ENCODE assay signal across 8 cellular contexts in the genomic region with DNA sequence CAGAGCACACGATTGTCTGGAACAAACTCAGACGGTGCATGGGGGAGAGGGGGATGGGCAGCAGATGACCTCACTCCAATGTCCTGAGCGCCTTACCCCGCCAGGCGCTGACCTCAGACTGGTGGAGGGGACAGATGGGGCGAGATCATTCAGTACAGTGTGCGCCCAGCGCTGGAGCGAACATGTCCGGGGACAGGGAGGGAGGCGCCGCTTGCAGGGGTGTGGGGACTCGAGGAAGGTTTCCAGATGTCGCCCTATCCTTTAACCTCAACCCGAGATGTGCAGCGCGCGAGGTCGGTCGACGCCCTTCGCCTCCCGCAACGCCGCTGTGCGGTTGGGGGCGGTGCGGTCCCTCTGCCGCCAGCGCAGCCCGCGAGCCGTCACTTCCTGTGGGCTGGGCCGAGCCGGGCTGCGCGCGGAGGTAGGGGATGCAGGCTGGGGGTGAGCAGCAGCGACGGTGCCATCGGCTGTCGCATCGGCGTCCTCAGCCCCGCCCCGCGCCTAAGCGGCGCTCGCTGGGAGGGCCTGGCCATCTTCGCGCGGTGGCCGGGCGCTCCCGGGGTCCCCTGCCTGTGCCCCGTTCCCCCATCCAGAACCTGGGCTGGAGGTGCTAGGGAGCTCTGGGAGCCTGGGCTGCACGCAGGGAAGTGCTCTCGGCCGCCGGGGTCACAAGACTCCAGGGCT. TPM values are rescaled to one million over a fixed set of nuclear protein-coding genes. Genes with fewer than 3 reads are reported as not detected.
DNase-seq lines count a peak whose midpoint lies in the region; ATAC-seq and TF ChIP-seq lines count a peak whose summit lies in the region.

No MANE protein-coding gene starts in this region.

- H3K36me3 ChIP-seq in SJSA1 (no peaks in the 10 kb centered on the region), thoracic aorta (no peaks in the 10 kb centered on the region)

- H3K27me3 ChIP-seq in SJSA1 (replicated peaks), result no peaks in the 10 kb centered on the region; the same call in 1 of the 2 replicates
- no peaks in the 10 kb centered on the region for H3K27me3 ChIP-seq in thoracic aorta (replicated peaks; ENCODE audit: insufficient read depth)

- H3K4me1 Mint-ChIP-seq in osteocyte (ENCODE audit: unreplicated experiment), result peaks cover 13% of the 10 kb centered on the region

- H3K27me3 Mint-ChIP-seq in osteocyte (ENCODE audit: unreplicated experiment), result no peaks in the 10 kb centered on the region

- no peak for TF ChIP-seq CTCF in GM12865 (IDR thresholded peaks at IDR 0.05; ENCODE audit: insufficient read depth, low read depth, low read length, missing control alignments)
- TF ChIP-seq CTCF in LNCaP clone FGC (IDR thresholded peaks at IDR 0.05; ENCODE audit: control insufficient read depth, extremely low read depth, insufficient read depth), result 0 out of 2 replicates have a peak, but pooled peaks have one; percentile 16
- no peak for TF ChIP-seq CTCF in osteocyte (IDR thresholded peaks at IDR 0.05)
- peak; percentile 12 for TF ChIP-seq CTCF in thoracic aorta (IDR thresholded peaks at IDR 0.05)

- ATAC-seq in activated naive CD4-positive, alpha-beta T cell treated with anti-CD3 and anti-CD28 coated beads, Interleukin-2, amount 50 U/mL, for 72 hours, result peak; percentile 92 to 99
- ATAC-seq in Right ventricle myocardium inferior (peak; percentile 95), thoracic aorta (ENCODE audit: insufficient number of reproducible peaks, low FRiP score, low read depth) (peak; percentile 83)

- no peaks in the 10 kb centered on the region for H3K36me3 Mint-ChIP-seq in activated naive CD4-positive, alpha-beta T cell treated with anti-CD3 and anti-CD28 coated beads, Interleukin-2, amount 50 U/mL, for 72 hours
- H3K36me3 Mint-ChIP-seq in osteocyte (ENCODE audit: unreplicated experiment), result no peaks in the 10 kb centered on the region

- H3K27ac ChIP-seq in SJSA1 (peak overlapping the region; percentile 59), thoracic aorta (peak overlapping the region; percentile 93 to 97)

- DNase-seq in GM12865 (ENCODE audit: low read depth) (peak; percentile 56), LNCaP clone FGC (ENCODE audit: low read depth) (peak; percentile 36), SJSA1 (ENCODE audit: low read depth in 1 of 2, low spot score in 2 of 2) (peak; percentile 86 to 88), Right ventricle myocardium inferior (ENCODE audit: missing footprints) (peak; percentile 85), osteocyte (ENCODE audit: extremely low spot score, unreplicated experiment) (no peak), thoracic aorta (ENCODE audit: low spot score) (peak; percentile 28), HPDE6-E6E7 (ENCODE audit: extremely low spot score) (no peak)
- peak; percentile 82 to 86 for DNase-seq in activated naive CD4-positive, alpha-beta T cell treated with anti-CD3 and anti-CD28 coated beads, Interleukin-2, amount 50 U/mL, for 72 hours (ENCODE audit: low spot score in 2 of 2)

- H3K4me3 ChIP-seq in GM12865 (ENCODE audit: low read depth, low read length) (peak overlapping the region; percentile 65), LNCaP clone FGC (ENCODE audit: low read depth, low read length) (peak overlapping the region; percentile 59), SJSA1 (peak overlapping the region; percentile 51), thoracic aorta (peak overlapping the region; percentile 89)

- intact Hi-C loops in Right ventricle myocardium inferior (cut with DNase I), result loop anchor here (2.0 kb wide), 1 partner anchor 31 kb away; a partner anchor contains a TSS

- peak overlapping the region in 1 of 2 donors; percentile 64 for H3K27ac Mint-ChIP-seq in activated naive CD4-positive, alpha-beta T cell treated with anti-CD3 and anti-CD28 coated beads, Interleukin-2, amount 50 U/mL, for 72 hours
- peak overlapping the region; percentile 85 for H3K27ac Mint-ChIP-seq in osteocyte (ENCODE audit: unreplicated experiment)

- H3K9me3 ChIP-seq in SJSA1 (replicated peaks) (no peaks in the 10 kb centered on the region), thoracic aorta (no peaks in the 10 kb centered on the region)

- H3K9me3 Mint-ChIP-seq in activated naive CD4-positive, alpha-beta T cell treated with anti-CD3 and anti-CD28 coated beads, Interleukin-2, amount 50 U/mL, for 72 hours, result no peaks in the 10 kb centered on the region
- no peaks in the 10 kb centered on the region for H3K9me3 Mint-ChIP-seq in osteocyte (ENCODE audit: unreplicated experiment)

- H3K4me1 ChIP-seq in SJSA1 (replicated peaks), result peaks cover 22% of the 10 kb centered on the region
- peaks cover 6 to 14% of the 10 kb centered on the region in 2 donors for H3K4me1 ChIP-seq in thoracic aorta (ENCODE audit: control insufficient read depth in 1 of 2, low read depth in 2 of 2)

- H3K4me3 Mint-ChIP-seq in osteocyte (ENCODE audit: unreplicated experiment), result peak overlapping the region; percentile 83

RNA-seq across cellular contexts. Expression of a gene that starts 5.3 kb away (rescaled TPM):
- total RNA-seq in SJSA1 (2014; rRNA removed; shearing (Covaris generic)), result 9.6 and 14.7 TPM in 2 replicates
- 1 to 10 TPM; 1.5 TPM for total RNA-seq in activated naive CD4-positive, alpha-beta T cell treated with anti-CD3 and anti-CD28 coated beads, Interleukin-2, amount 50 U/mL, for 72 hours
- total RNA-seq in Right ventricle myocardium inferior, result 22.1 TPM
- 21.4 and 22.8 TPM in 2 replicates for total RNA-seq in osteocyte
- 10 to 100 TPM; 26.4 to 29.8 TPM for total RNA-seq in thoracic aorta

RNA-seq across cellular contexts. Expression of a gene that starts 9.6 kb away (rescaled TPM):
- total RNA-seq in SJSA1 (2014; rRNA removed; shearing (Covaris generic)), result 0.16 TPM in 1 of 2 replicates, not detected in the other
- 1 to 10 TPM; 1.6 to 2.8 TPM for total RNA-seq in activated naive CD4-positive, alpha-beta T cell treated with anti-CD3 and anti-CD28 coated beads, Interleukin-2, amount 50 U/mL, for 72 hours
- total RNA-seq in Right ventricle myocardium inferior (8.5 TPM), osteocyte (10.1 and 11.9 TPM in 2 replicates), thoracic aorta (10 to 100 TPM; 14.3 to 14.8 TPM)

RNA-seq across cellular contexts. Expression of a gene that starts 30.3 kb away (rescaled TPM):
- 154 and 186 TPM in 2 replicates for total RNA-seq in SJSA1 (2014; rRNA removed; shearing (Covaris generic))
- 10 to 100 TPM; 29.8 to 48.1 TPM for total RNA-seq in activated naive CD4-positive, alpha-beta T cell treated with anti-CD3 and anti-CD28 coated beads, Interleukin-2, amount 50 U/mL, for 72 hours
- total RNA-seq in Right ventricle myocardium inferior (51.4 TPM), osteocyte (22.4 and 25.1 TPM in 2 replicates), thoracic aorta (10 to 100 TPM; 40.3 to 82.6 TPM)

RNA-seq across cellular contexts. Expression of a gene that starts 46.4 kb away (rescaled TPM):
- not detected in 2 replicates for total RNA-seq in SJSA1 (2014; rRNA removed; shearing (Covaris generic))
- not detected for total RNA-seq in activated naive CD4-positive, alpha-beta T cell treated with anti-CD3 and anti-CD28 coated beads, Interleukin-2, amount 50 U/mL, for 72 hours
- total RNA-seq in Right ventricle myocardium inferior (not detected), osteocyte (not detected in 2 replicates), thoracic aorta (not detected)

RNA-seq across cellular contexts. Expression of a gene that starts 58.0 kb away (rescaled TPM):
- not detected in 2 replicates for total RNA-seq in SJSA1 (2014; rRNA removed; shearing (Covaris generic))
- total RNA-seq in activated naive CD4-positive, alpha-beta T cell treated with anti-CD3 and anti-CD28 coated beads, Interleukin-2, amount 50 U/mL, for 72 hours, result not detected
- total RNA-seq in Right ventricle myocardium inferior, result not detected
- not detected in 2 replicates for total RNA-seq in osteocyte
- not detected for total RNA-seq in thoracic aorta

Comparison
In these comparisons a context has a peak if more than half of its experiments do, and no peak if none do; other contexts are left out.
1. DNase-seq: peak in GM12865 (single experiment), LNCaP clone FGC (single experiment), SJSA1 (2 of 2), activated naive CD4-positive, alpha-beta T cell treated with anti-CD3 and anti-CD28 coated beads, Interleukin-2, amount 50 U/mL, for 72 hours (2 of 2), Right ventricle myocardium inferior (single experiment) and thoracic aorta (single experiment); none in osteocyte (single experiment) and HPDE6-E6E7 (single experiment).
2. CTCF ChIP-seq: peak in LNCaP clone FGC (single experiment) and thoracic aorta (single experiment); none in GM12865 (single experiment) and osteocyte (single experiment).
3. Peak in every context shown above with its lines, with median percentiles within 50 percentile points of each other: H3K4me3 ChIP-seq and ATAC-seq.